In the genomic region with DNA sequence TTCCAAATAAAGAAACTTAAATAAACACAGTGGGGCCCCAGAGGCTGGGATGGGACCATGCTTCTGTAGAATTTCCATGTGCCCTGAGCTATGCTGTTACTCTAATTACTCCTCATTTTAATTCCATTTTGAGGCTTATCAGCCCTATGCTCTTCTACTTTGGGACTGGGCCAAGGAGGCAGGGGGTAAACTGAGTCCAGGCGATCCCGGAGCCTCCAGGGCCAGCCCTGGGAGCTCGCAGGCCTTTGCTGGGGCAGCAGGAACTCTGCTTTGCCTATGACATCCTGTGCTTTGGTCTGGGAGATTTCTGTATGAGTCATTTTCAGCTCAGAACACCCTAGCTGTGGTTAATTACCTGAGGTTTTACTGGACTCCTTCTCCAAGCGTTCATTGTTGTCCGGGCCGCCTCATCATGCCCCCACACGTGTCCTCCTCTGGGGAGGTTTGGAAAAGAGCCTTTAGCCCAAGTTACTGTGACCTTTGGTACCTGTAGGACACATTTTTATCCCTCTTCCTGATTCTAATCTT, we compare ENCODE assay signal across 9 cellular contexts.
DNase-seq lines count a peak whose midpoint lies in the region; ATAC-seq and TF ChIP-seq lines count a peak whose summit lies in the region.
"Had no signal": no experiment of that assay in that cellular context is flagged by ENCODE, and none has a peak within 500 bp of the region (broad histone marks: within the 10 kb centered on the region; RNA-seq: fewer than 3 reads in every experiment).

No MANE protein-coding gene starts in this region.

- H3K79me2 ChIP-seq in smooth muscle cell (ENCODE audit: low read depth) (no peaks in the 10 kb centered on the region), neural progenitor cell (ENCODE audit: low read depth) (no peaks in the 10 kb centered on the region)

- H3K4me3 ChIP-seq in smooth muscle cell = no peak overlapping the region
- no peak overlapping the region for H3K4me3 ChIP-seq in effector memory CD4-positive, alpha-beta T cell (ENCODE audit: insufficient read depth, low read depth, low read length, poor library complexity, severe bottlenecking)
- no peak overlapping the region for H3K4me3 ChIP-seq in neural progenitor cell
- H3K4me3 ChIP-seq: BLaER1 treated with 17β-estradiol and CSF1 and Interleukin-3, amounts not matched to agents 10 nM and 100 nM had no signal

- H3K27ac ChIP-seq in smooth muscle cell (ENCODE audit: low read depth) (peak overlapping the region; percentile 63), neural progenitor cell (no peak overlapping the region)
- no peak overlapping the region for H3K27ac ChIP-seq in effector memory CD4-positive, alpha-beta T cell (ENCODE audit: insufficient read depth, low read length, poor library complexity, severe bottlenecking)
- H3K27ac ChIP-seq: BLaER1 treated with 17β-estradiol and CSF1 and Interleukin-3, amounts not matched to agents 10 nM and 100 nM had no signal

- no peak overlapping the region for H3K27ac Mint-ChIP-seq in activated CD4-positive, alpha-beta memory T cell treated with anti-CD3 and anti-CD28 coated beads, Interleukin-2, amount 10 ng/mL, durations not matched to agents 7 days and 5 days
- no peak overlapping the region for H3K27ac Mint-ChIP-seq in activated CD4-positive, alpha-beta memory T cell treated with anti-CD3 and anti-CD28 coated beads for 36 hours
- H3K27ac Mint-ChIP-seq in activated T-cell treated with anti-CD3 and anti-CD28 coated beads, Interleukin-2, amount 50 U/mL, for 24 hours = no peak overlapping the region
- H3K27ac Mint-ChIP-seq in neural progenitor cell = no peak overlapping the region

- H3K9me3 ChIP-seq in smooth muscle cell (replicated peaks; ENCODE audit: low read depth) (no peaks in the 10 kb centered on the region), neural progenitor cell (ENCODE audit: low read depth) (no peaks in the 10 kb centered on the region)
- H3K9me3 ChIP-seq in effector memory CD4-positive, alpha-beta T cell (ENCODE audit: control insufficient read depth, low read length) = no peaks in the 10 kb centered on the region
- H3K9me3 ChIP-seq: BLaER1 treated with 17β-estradiol and CSF1 and Interleukin-3, amounts not matched to agents 10 nM and 100 nM had no signal

- 17% methylated on average over 7 of the region's 7 CpGs for WGBS in smooth muscle cell (ENCODE audit: low lambda C conversion rate)

- H4K20me1 ChIP-seq in smooth muscle cell (ENCODE audit: low read depth) (no peaks in the 10 kb centered on the region), neural progenitor cell (ENCODE audit: low read depth) (no peaks in the 10 kb centered on the region)
- H4K20me1 ChIP-seq: BLaER1 treated with 17β-estradiol and CSF1 and Interleukin-3, amounts not matched to agents 10 nM and 100 nM had no signal

- H3K9ac ChIP-seq in smooth muscle cell (ENCODE audit: low read depth) = no peak overlapping the region
- H3K9ac ChIP-seq in neural progenitor cell = no peak overlapping the region
- H3K9ac ChIP-seq: BLaER1 treated with 17β-estradiol and CSF1 and Interleukin-3, amounts not matched to agents 10 nM and 100 nM had no signal

- peak; percentile 28 for DNase-seq in activated CD4-positive, alpha-beta memory T cell treated with anti-CD3 and anti-CD28 coated beads, Interleukin-2, amount 10 ng/mL, durations not matched to agents 7 days and 5 days
- no peak for DNase-seq in activated CD4-positive, alpha-beta memory T cell treated with anti-CD3 and anti-CD28 coated beads for 36 hours
- DNase-seq in amniotic epithelial cell (ENCODE audit: low read depth) (peak; percentile 78), smooth muscle cell (lab: John Stamatoyannopoulos, UW; ENCODE audit: unreplicated experiment) (no peak), neural progenitor cell (ENCODE audit: low spot score) (no peak)
- DNase-seq in activated T-cell treated with anti-CD3 and anti-CD28 coated beads, Interleukin-2, amount 50 U/mL, for 24 hours = no peak
- DNase-seq in effector memory CD4-positive, alpha-beta T cell = no peak

- H3K36me3 ChIP-seq in smooth muscle cell (ENCODE audit: low read depth) (no peaks in the 10 kb centered on the region), neural progenitor cell (no peaks in the 10 kb centered on the region)
- H3K36me3 ChIP-seq in effector memory CD4-positive, alpha-beta T cell (ENCODE audit: control insufficient read depth, insufficient read depth, low read length) = no peaks in the 10 kb centered on the region
- H3K36me3 ChIP-seq: BLaER1 treated with 17β-estradiol and CSF1 and Interleukin-3, amounts not matched to agents 10 nM and 100 nM had no signal

- TF ChIP-seq CTCF in smooth muscle cell (IDR thresholded peaks at IDR 0.05; ENCODE audit: borderline replicate concordance, insufficient read depth, poor library complexity, severe bottlenecking) (no peak), neural progenitor cell (IDR thresholded peaks at IDR 0.05) (no peak)

- H3K4me2 ChIP-seq in smooth muscle cell (peak overlapping the region; percentile 77), neural progenitor cell (no peak overlapping the region)

- H3F3A ChIP-seq in smooth muscle cell (ENCODE audit: low read depth) (no peaks in the 10 kb centered on the region), neural progenitor cell (ENCODE audit: low read depth) (no peaks in the 10 kb centered on the region)

- no peaks in the 10 kb centered on the region for H3K9me3 Mint-ChIP-seq in activated CD4-positive, alpha-beta memory T cell treated with anti-CD3 and anti-CD28 coated beads, Interleukin-2, amount 10 ng/mL, durations not matched to agents 7 days and 5 days
- no peaks in the 10 kb centered on the region for H3K9me3 Mint-ChIP-seq in activated CD4-positive, alpha-beta memory T cell treated with anti-CD3 and anti-CD28 coated beads for 36 hours
- no peaks in the 10 kb centered on the region for H3K9me3 Mint-ChIP-seq in activated T-cell treated with anti-CD3 and anti-CD28 coated beads, Interleukin-2, amount 50 U/mL, for 24 hours
- H3K9me3 Mint-ChIP-seq in neural progenitor cell = no peaks in the 10 kb centered on the region

- H3K27me3 Mint-ChIP-seq in activated CD4-positive, alpha-beta memory T cell treated with anti-CD3 and anti-CD28 coated beads, Interleukin-2, amount 10 ng/mL, durations not matched to agents 7 days and 5 days = peaks cover 24% of the 10 kb centered on the region
- H3K27me3 Mint-ChIP-seq in activated CD4-positive, alpha-beta memory T cell treated with anti-CD3 and anti-CD28 coated beads for 36 hours = peaks cover 10% of the 10 kb centered on the region
- peaks cover 2% of the 10 kb centered on the region for H3K27me3 Mint-ChIP-seq in activated T-cell treated with anti-CD3 and anti-CD28 coated beads, Interleukin-2, amount 50 U/mL, for 24 hours
- H3K27me3 Mint-ChIP-seq in neural progenitor cell (ENCODE audit: insufficient read depth, low read depth) = peaks cover 8% of the 10 kb centered on the region

- peak; percentile 40 for ATAC-seq in HG03039 (IDR thresholded peaks at IDR 0.05; ENCODE audit: unreplicated experiment)

- H3K27me3 ChIP-seq in smooth muscle cell (ENCODE audit: low read depth) = no peaks in the 10 kb centered on the region
- H3K27me3 ChIP-seq in effector memory CD4-positive, alpha-beta T cell (replicated peaks; ENCODE audit: control insufficient read depth, insufficient read depth, low read length, poor library complexity, severe bottlenecking) = no peaks in the 10 kb centered on the region
- H3K27me3 ChIP-seq in neural progenitor cell = no peaks in the 10 kb centered on the region
- H3K27me3 ChIP-seq: BLaER1 treated with 17β-estradiol and CSF1 and Interleukin-3, amounts not matched to agents 10 nM and 100 nM had no signal

- H2AFZ ChIP-seq in smooth muscle cell (ENCODE audit: low read depth) (no peak overlapping the region), neural progenitor cell (replicated peaks) (no peak overlapping the region)

- H3K4me1 ChIP-seq in smooth muscle cell (ENCODE audit: low read depth) = peaks cover 12% of the 10 kb centered on the region
- H3K4me1 ChIP-seq in effector memory CD4-positive, alpha-beta T cell (ENCODE audit: control insufficient read depth, insufficient read depth, low read length, poor library complexity, severe bottlenecking) = peaks cover 7% of the 10 kb centered on the region
- peaks cover 11% of the 10 kb centered on the region for H3K4me1 ChIP-seq in neural progenitor cell

- CTCF ChIA-PET in activated CD4-positive, alpha-beta memory T cell treated with anti-CD3 and anti-CD28 coated beads, Interleukin-2, amount 10 ng/mL, durations not matched to agents 7 days and 5 days (lab: Charles Lee) = interaction anchor here (0.7 to 1.4 kb wide), 4 partner anchors 26 to 162 kb away, joined by 3 to 5 read pairs (median 4); no protein-coding TSS in a partner anchor
- CTCF ChIA-PET in activated CD4-positive, alpha-beta memory T cell treated with anti-CD3 and anti-CD28 coated beads for 36 hours (lab: Charles Lee) = no interaction called here

- peaks cover 52% of the 10 kb centered on the region for H3K4me1 Mint-ChIP-seq in activated CD4-positive, alpha-beta memory T cell treated with anti-CD3 and anti-CD28 coated beads, Interleukin-2, amount 10 ng/mL, durations not matched to agents 7 days and 5 days
- peaks cover 21% of the 10 kb centered on the region for H3K4me1 Mint-ChIP-seq in activated CD4-positive, alpha-beta memory T cell treated with anti-CD3 and anti-CD28 coated beads for 36 hours (ENCODE audit: low read depth)
- H3K4me1 Mint-ChIP-seq in activated T-cell treated with anti-CD3 and anti-CD28 coated beads, Interleukin-2, amount 50 U/mL, for 24 hours (ENCODE audit: low read depth) = peaks cover 25% of the 10 kb centered on the region
- peaks cover 18% of the 10 kb centered on the region for H3K4me1 Mint-ChIP-seq in neural progenitor cell

- POLR2A ChIA-PET in activated CD4-positive, alpha-beta memory T cell treated with anti-CD3 and anti-CD28 coated beads, Interleukin-2, amount 10 ng/mL, durations not matched to agents 7 days and 5 days (lab: Charles Lee) = interaction anchor here (0.7 to 1.2 kb wide), 2 partner anchors 18 to 26 kb away, joined by 3 to 5 read pairs; no protein-coding TSS in a partner anchor
- POLR2A ChIA-PET in activated CD4-positive, alpha-beta memory T cell treated with anti-CD3 and anti-CD28 coated beads for 36 hours (lab: Charles Lee) = no interaction called here

- H3K4me3 Mint-ChIP-seq in activated CD4-positive, alpha-beta memory T cell treated with anti-CD3 and anti-CD28 coated beads, Interleukin-2, amount 10 ng/mL, durations not matched to agents 7 days and 5 days = no peak overlapping the region
- no peak overlapping the region for H3K4me3 Mint-ChIP-seq in activated CD4-positive, alpha-beta memory T cell treated with anti-CD3 and anti-CD28 coated beads for 36 hours
- H3K4me3 Mint-ChIP-seq in activated T-cell treated with anti-CD3 and anti-CD28 coated beads, Interleukin-2, amount 50 U/mL, for 24 hours = no peak overlapping the region
- H3K4me3 Mint-ChIP-seq in neural progenitor cell = no peak overlapping the region

- intact Hi-C loops in activated CD4-positive, alpha-beta memory T cell treated with anti-CD3 and anti-CD28 coated beads for 36 hours (cut with micrococcal nuclease) = no loop called here

- no peaks in the 10 kb centered on the region for H3K36me3 Mint-ChIP-seq in activated CD4-positive, alpha-beta memory T cell treated with anti-CD3 and anti-CD28 coated beads, Interleukin-2, amount 10 ng/mL, durations not matched to agents 7 days and 5 days (ENCODE audit: low read depth)
- no peaks in the 10 kb centered on the region for H3K36me3 Mint-ChIP-seq in activated CD4-positive, alpha-beta memory T cell treated with anti-CD3 and anti-CD28 coated beads for 36 hours
- no peaks in the 10 kb centered on the region for H3K36me3 Mint-ChIP-seq in activated T-cell treated with anti-CD3 and anti-CD28 coated beads, Interleukin-2, amount 50 U/mL, for 24 hours (ENCODE audit: low read depth)
- no peaks in the 10 kb centered on the region for H3K36me3 Mint-ChIP-seq in neural progenitor cell

Comparison
In these comparisons a context has a peak if more than half of its experiments do, and no peak if none do; other contexts are left out.
1. DNase-seq: peak in activated CD4-positive, alpha-beta memory T cell treated with anti-CD3 and anti-CD28 coated beads, Interleukin-2, amount 10 ng/mL, durations not matched to agents 7 days and 5 days (single experiment) and amniotic epithelial cell (single experiment); none in activated CD4-positive, alpha-beta memory T cell treated with anti-CD3 and anti-CD28 coated beads for 36 hours (single experiment), smooth muscle cell (single experiment), activated T-cell treated with anti-CD3 and anti-CD28 coated beads, Interleukin-2, amount 50 U/mL, for 24 hours (single experiment), effector memory CD4-positive, alpha-beta T cell (0 of 3) and neural progenitor cell (single experiment).